ENCODE assay signal across 8 cellular contexts in the genomic region with DNA sequence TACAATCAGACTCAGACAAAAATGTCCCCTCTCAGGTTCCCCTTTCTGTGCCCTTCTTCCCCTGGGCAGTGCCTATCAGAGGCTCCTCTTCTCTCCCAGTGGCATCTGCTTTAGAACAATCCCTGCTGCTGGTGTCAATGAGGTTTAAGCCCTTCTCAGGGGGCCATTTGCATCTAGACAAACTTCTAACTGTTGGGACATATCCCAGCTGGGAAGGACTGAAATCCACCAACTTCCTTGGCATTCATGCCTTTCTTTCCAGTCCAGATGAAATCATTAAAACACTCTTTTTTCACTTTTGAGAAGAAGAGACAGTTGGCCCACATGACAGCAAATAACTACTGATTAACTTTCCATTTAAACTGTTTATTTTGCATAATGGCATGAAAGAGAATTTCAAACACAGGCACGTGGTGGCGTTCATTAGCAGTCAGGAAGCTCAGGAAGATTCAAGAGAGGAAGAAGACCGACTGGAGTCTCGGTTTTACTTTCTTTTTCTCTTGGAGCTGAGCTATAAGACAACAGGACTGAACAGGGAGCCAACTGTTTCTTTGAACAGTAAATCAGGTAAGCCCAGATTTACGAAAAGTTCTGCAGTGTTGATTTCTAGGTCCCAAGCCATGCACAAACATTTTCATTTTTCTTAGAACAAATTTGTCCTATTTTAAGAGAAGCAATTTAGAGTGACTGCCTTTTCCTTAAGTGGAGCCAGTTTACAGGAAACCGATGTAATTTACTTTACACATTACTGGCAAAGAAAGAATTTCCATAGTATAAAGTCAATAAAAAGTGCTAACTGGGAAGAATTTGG. TPM values are rescaled to one million over a fixed set of nuclear protein-coding genes. Genes with fewer than 3 reads are reported as not detected.
DNase-seq lines count a peak whose midpoint lies in the region; ATAC-seq and TF ChIP-seq lines count a peak whose summit lies in the region.

Gene GIMAP2, plus strand, starts transcription at position 488 of the 811 bp plus-strand sequence. CDS start 1,354 bp downstream, outside the sequence.

- peaks cover 7% of the 10 kb centered on the region for H3K9me3 Mint-ChIP-seq in nephron

- POLR2A ChIA-PET in SK-N-SH (lab: Yijun Ruan, JAX): no interaction called here

- CTCF ChIA-PET in SK-N-SH (lab: Yijun Ruan, JAX): no interaction called here

- H3K9me2 ChIP-seq in SK-N-SH: no peaks in the 10 kb centered on the region

- no peaks in the 10 kb centered on the region for H3K36me3 ChIP-seq in SK-N-SH (replicated peaks in 1 of 2; ENCODE audit: control insufficient read depth in 1 of 2, insufficient read depth in 2 of 2, low read length in 1 of 2)

- H3K4me3 Mint-ChIP-seq in nephron: peak within 1 kb of the TSS in 2 of 3 experiments; percentile 36 to 42

- peak within 1 kb of the TSS; percentile 41 for H3K9ac ChIP-seq in SK-N-SH

- H3K36me3 Mint-ChIP-seq in nephron (ENCODE audit: low read depth): no peaks in the 10 kb centered on the region

- TF ChIP-seq RAD21 in SK-N-SH (IDR thresholded peaks at IDR 0.05; ENCODE audit: low read length): no peak

- peaks cover 16% of the 10 kb centered on the region for H3K4me1 Mint-ChIP-seq in nephron

- no peak for TF ChIP-seq CTCF in SK-N-SH (IDR thresholded peaks at IDR 0.05)
- no peak for TF ChIP-seq CTCF in nephron (IDR thresholded peaks at IDR 0.05; ENCODE audit: unreplicated experiment in 3 of 3)

- no peaks in the 10 kb centered on the region for H4K20me1 ChIP-seq in SK-N-SH (ENCODE audit: insufficient read depth)

- peak within 1 kb of the TSS; percentile 44 to 57 for H3K4me3 ChIP-seq in SK-N-SH (ENCODE audit: low read depth in 2 of 2, low read length in 1 of 2)

- ATAC-seq in GM18907 (IDR thresholded peaks at IDR 0.05; ENCODE audit: unreplicated experiment) (peak; percentile 96), HG03097 (IDR thresholded peaks at IDR 0.05; ENCODE audit: low FRiP score, unreplicated experiment) (peak; percentile 96)

- DNase-seq in CD1c-positive myeloid dendritic cell (ENCODE audit: extremely low spot score): peak; percentile 62
- DNase-seq in SK-N-SH: no peak
- DNase-seq in NCI-H1930 (lab: John Stamatoyannopoulos, UW): no peak
- no peak for DNase-seq in NCI-H774 (lab: John Stamatoyannopoulos, UW)

- no peak for TF ChIP-seq EP300 in SK-N-SH (IDR thresholded peaks at IDR 0.05; ENCODE audit: borderline replicate concordance in 1 of 2, low read depth in 1 of 2, low read length in 1 of 2)

- H3K9me3 ChIP-seq in SK-N-SH: no peaks in the 10 kb centered on the region

- H3F3A ChIP-seq in SK-N-SH (replicated peaks; ENCODE audit: insufficient read depth): no peaks in the 10 kb centered on the region

- no peaks in the 10 kb centered on the region for H3K4me1 ChIP-seq in SK-N-SH (ENCODE audit: control insufficient read depth in 1 of 2, insufficient read depth in 2 of 2, low read depth in 1 of 2, low read length in 1 of 2)

- H3K4me2 ChIP-seq in SK-N-SH: peak within 1 kb of the TSS; percentile 63

- H3K27ac Mint-ChIP-seq in nephron: peak within 1 kb of the TSS in 2 of 3 experiments; percentile 58 to 62

- H3K27ac ChIP-seq in SK-N-SH (ENCODE audit: low read depth in 2 of 2, low read length in 1 of 2): peak within 1 kb of the TSS; percentile 1 to 7; a peak in 2 of 4 replicates

- in situ Hi-C loops in endometrial microvascular endothelial cells (cut with HindIII; ENCODE audit: inconsistent ontology term, low pct_unique_long_range_greater_than_20kb, low sequenced_read_pairs): no loop called here

- no peaks in the 10 kb centered on the region for H3K79me2 ChIP-seq in SK-N-SH (ENCODE audit: insufficient read depth)

- peak within 1 kb of the TSS; percentile 91 for H2AFZ ChIP-seq in SK-N-SH (ENCODE audit: low read depth)

- WGBS in SK-N-SH (ENCODE audit: low lambda C conversion rate): 3% methylated on average over 6 of the region's 6 CpGs

- no peaks in the 10 kb centered on the region for H3K27me3 ChIP-seq in SK-N-SH (ENCODE audit: insufficient read depth)

- peaks cover 18% of the 10 kb centered on the region for H3K27me3 Mint-ChIP-seq in nephron (ENCODE audit: low read depth)

TF ChIP-seq in SK-N-SH, 30 proteins besides CTCF, POLR2A, EP300 and RAD21:
- TF ChIP-seq MAX (IDR thresholded peaks at IDR 0.05; ENCODE audit: low read depth) (peak; percentile 94), USF1 (IDR thresholded peaks at IDR 0.05; ENCODE audit: borderline replicate concordance, low read depth) (peak; percentile 61; the same call in 1 of the 2 replicates), ELF1 (IDR thresholded peaks at IDR 0.05) (no peak)

RNA-seq across cellular contexts. Expression of gene GIMAP2, which starts in this region (rescaled TPM):
- 4.1 and 5.7 TPM in 2 replicates for polyA plus RNA-seq in SK-N-SH (2012; rRNA removed)
- polyA plus RNA-seq in SK-N-SH (2012; cell fraction: cytosol; rRNA removed): 4.4 and 4.5 TPM in 2 replicates
- polyA plus RNA-seq in SK-N-SH (2012; cell fraction: nucleus; rRNA removed): 2.2 and 4.0 TPM in 2 replicates
- 28.7 TPM for total RNA-seq in endometrial microvascular endothelial cells (ENCODE audit: inconsistent ontology term)
